Comparison of ENCODE assay signal across 1 cellular context in genomic region chr10:1268856-1269255, GRCh38.
TF ChIP-seq lines count a peak whose summit lies in the region.

No MANE protein-coding gene starts in this region.

TF ChIP-seq in H1, 55 proteins besides CTCF, POLR2A, EP300 and RAD21:
- TF ChIP-seq TAF7 (optimal IDR thresholded peaks at IDR 0.05; ENCODE audit: borderline replicate concordance, low read depth, low read length) (no peak), SP1 (IDR thresholded peaks at IDR 0.05; ENCODE audit: low read depth, low read length) (no peak), CEBPB (IDR thresholded peaks at IDR 0.05; ENCODE audit: low read depth, low read length) (peak; percentile 90), SIRT6 (IDR thresholded peaks at IDR 0.05; ENCODE audit: low read length) (no peak)
